In genomic region chr5:126487596-126487995, GRCh38 we compare ENCODE assay signal across 22 cellular contexts.
"Had no signal": no experiment of that assay in that cellular context is flagged by ENCODE, and none has a peak within 500 bp of the region (broad histone marks: within the 10 kb centered on the region; RNA-seq: fewer than 3 reads in every experiment).

No MANE protein-coding gene starts in this region.

- FAIRE-seq: small intestine had no signal

- H3K27me3 ChIP-seq: esophagus squamous epithelium, gastrocnemius medialis, heart right ventricle had no signal

- H3K9me3 ChIP-seq: esophagus squamous epithelium, gastrocnemius medialis, heart right ventricle had no signal

- ATAC-seq: gastrocnemius medialis; heart right ventricle; sciatic nerve; stimulated activated memory B cell treated with anti-CD40 and anti-IgM and Interleukin-4, amounts not matched to agents 10 μg/mL and 1 μg/mL and 100 μg/mL, for 72 hours had no signal

- H3K4me3 ChIP-seq: coronary artery, esophagus squamous epithelium, gastrocnemius medialis, heart right ventricle, lung had no signal

- DNase-seq: activated CD4-positive, alpha-beta memory T cell treated with anti-CD3 and anti-CD28 coated beads for 36 hours; activated CD4-positive, alpha-beta T cell treated with anti-CD3 and anti-CD28 coated beads for 48 hours; activated CD4-positive, CD25-positive, alpha-beta regulatory T cell; activated effector memory CD4-positive, alpha-beta T cell treated with anti-CD3 and anti-CD28 coated beads, Interleukin-2, amount 50 U/mL, for 16 hours; activated naive CD4-positive, alpha-beta T cell treated with anti-CD3 and anti-CD28 coated beads, Interleukin-2, amount 10 ng/mL, durations not matched to agents 7 days and 5 days; anterior cingulate cortex; endodermal cell; esophagus squamous epithelium; gastrocnemius medialis; heart right ventricle; islet precursor cell; naive B cell; occipital lobe; posterior cingulate gyrus; small intestine; stimulated activated CD4-positive, alpha-beta T cell treated with anti-CD3 and anti-CD28 coated beads, Interleukin-15, amount 100 ng/mL, for 24 hours; T-helper 1 cell; T-helper 9 cell had no signal

- H3K27ac ChIP-seq: gastrocnemius medialis had no signal
